In genomic region chr12:27549801-27550652, GRCh38 we compare ENCODE assay signal across 1 cellular context.
A peak's percentile ranks its signal among the peaks of the same experiment; 100 is the strongest.
TF ChIP-seq lines count a peak whose summit lies in the region.

No MANE protein-coding gene starts in this region.

TF ChIP-seq in HEK293, 187 proteins besides CTCF, POLR2A, EP300 and RAD21 (continued from another document):
- TF ChIP-seq PATZ1 (tag by site-specific recombination; IDR thresholded peaks at IDR 0.05) (peak; percentile 80), ZNF146 (tag by site-specific recombination; IDR thresholded peaks at IDR 0.05) (no peak), ZFHX2 (tag by site-specific recombination; conservative IDR thresholded peaks at IDR 0.05) (peak; percentile 95), ZEB2 (tag by site-specific recombination; IDR thresholded peaks at IDR 0.05) (peak; percentile 54; the same call in 1 of the 2 replicates), ZNF19 (tag by site-specific recombination; IDR thresholded peaks at IDR 0.05; ENCODE audit: low read depth) (no peak), ZNF148 (tag by site-specific recombination; IDR thresholded peaks at IDR 0.05; ENCODE audit: borderline replicate concordance) (no peak), ZBTB1 (tag by site-specific recombination; IDR thresholded peaks at IDR 0.05) (no peak), ZNF624 (tag by site-specific recombination; IDR thresholded peaks at IDR 0.05) (no peak), TSHZ1 (tag by site-specific recombination; IDR thresholded peaks at IDR 0.05; ENCODE audit: borderline replicate concordance) (no peak), ZNF174 (tag by site-specific recombination; IDR thresholded peaks at IDR 0.05) (no peak), ZNF157 (tag by site-specific recombination; IDR thresholded peaks at IDR 0.05) (no peak), YY1 (tag by site-specific recombination; IDR thresholded peaks at IDR 0.05) (no peak), ZNF629 (tag by site-specific recombination; IDR thresholded peaks at IDR 0.05) (peak; percentile 54), SCRT1 (tag by site-specific recombination; IDR thresholded peaks at IDR 0.05; ENCODE audit: borderline replicate concordance) (no peak), MZF1 (tag by site-specific recombination; IDR thresholded peaks at IDR 0.05; ENCODE audit: borderline replicate concordance) (no peak), GLI4 (tag by site-specific recombination; IDR thresholded peaks at IDR 0.05) (no peak), ZNF560 (tag by site-specific recombination; IDR thresholded peaks at IDR 0.05; ENCODE audit: borderline replicate concordance) (no peak), SP3 (tag by site-specific recombination; IDR thresholded peaks at IDR 0.05) (no peak; the same call in 1 of the 2 replicates), ZNF654 (tag by site-specific recombination; IDR thresholded peaks at IDR 0.05; ENCODE audit: low read depth) (no peak), REPIN1 (tag by site-specific recombination; IDR thresholded peaks at IDR 0.05; ENCODE audit: low read depth) (no peak), ZNF362 (tag by site-specific recombination; IDR thresholded peaks at IDR 0.05) (no peak), FEZF1 (tag by site-specific recombination; IDR thresholded peaks at IDR 0.05) (no peak), ZNF341 (tag by site-specific recombination; IDR thresholded peaks at IDR 0.05; ENCODE audit: low read depth) (no peak), ZNF292 (tag by site-specific recombination; IDR thresholded peaks at IDR 0.05; ENCODE audit: borderline replicate concordance, low read depth) (no peak), ZNF140 (tag by site-specific recombination; IDR thresholded peaks at IDR 0.05) (no peak), BCL6B (tag by site-specific recombination; IDR thresholded peaks at IDR 0.05) (no peak), ZNF830 (tag by site-specific recombination; IDR thresholded peaks at IDR 0.05; ENCODE audit: low read depth) (no peak)
